Comparison of ENCODE assay signal across 2 cellular contexts in the genomic region with DNA sequence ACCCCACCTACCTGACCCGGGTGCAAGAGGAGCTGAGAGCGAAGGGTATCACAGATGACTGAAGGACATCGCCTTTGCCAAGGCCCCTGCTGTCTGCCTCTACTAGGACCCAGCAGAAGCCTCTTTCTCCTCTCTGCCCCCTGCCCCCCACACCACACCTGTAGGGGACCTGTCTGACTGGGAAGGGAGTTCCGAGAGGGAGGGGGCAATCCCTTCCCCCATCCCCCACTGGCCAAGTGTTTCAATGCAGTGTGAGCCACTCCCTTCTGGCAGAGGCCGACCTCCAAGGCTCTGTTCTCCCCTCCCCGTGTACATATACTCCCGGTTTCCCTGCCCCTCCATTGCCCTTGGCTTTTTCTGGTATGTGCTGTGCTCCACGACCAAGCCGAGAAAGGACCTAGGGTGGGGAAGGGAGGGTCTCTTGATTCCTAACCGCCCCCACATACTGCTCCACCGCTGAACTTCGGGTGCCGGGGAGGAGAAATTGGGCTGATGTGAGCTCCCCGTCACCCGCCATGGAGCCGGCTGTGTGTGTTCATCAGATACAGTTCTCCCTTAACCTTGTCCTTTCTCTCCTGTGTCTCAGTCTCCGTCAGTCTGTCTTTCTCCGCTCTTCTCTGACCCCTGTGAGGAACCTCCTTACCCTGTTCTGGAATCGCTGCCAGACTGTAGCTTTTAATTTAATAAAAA.
TF ChIP-seq lines count a peak whose summit lies in the region.

No MANE protein-coding gene starts in this region.

TF ChIP-seq in IMR-90, 13 proteins besides CTCF, POLR2A, EP300 and RAD21:
- TF ChIP-seq, protein P1, sequence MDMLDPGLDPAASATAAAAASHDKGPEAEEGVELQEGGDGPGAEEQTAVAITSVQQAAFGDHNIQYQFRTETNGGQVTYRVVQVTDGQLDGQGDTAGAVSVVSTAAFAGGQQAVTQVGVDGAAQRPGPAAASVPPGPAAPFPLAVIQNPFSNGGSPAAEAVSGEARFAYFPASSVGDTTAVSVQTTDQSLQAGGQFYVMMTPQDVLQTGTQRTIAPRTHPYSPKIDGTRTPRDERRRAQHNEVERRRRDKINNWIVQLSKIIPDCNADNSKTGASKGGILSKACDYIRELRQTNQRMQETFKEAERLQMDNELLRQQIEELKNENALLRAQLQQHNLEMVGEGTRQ (IDR thresholded peaks at IDR 0.05; ENCODE audit: low read depth, low read length): no peak
- TF ChIP-seq BHLHE40 (IDR thresholded peaks at IDR 0.05; ENCODE audit: low read depth, low read length) (no peak), CEBPB (IDR thresholded peaks at IDR 0.05; ENCODE audit: low read depth, low read length) (no peak), NFE2L2 (IDR thresholded peaks at IDR 0.05; ENCODE audit: low read depth, low read length) (no peak), SMC3 (IDR thresholded peaks at IDR 0.05; ENCODE audit: low read depth, low read length) (no peak), MXI1 (IDR thresholded peaks at IDR 0.05; ENCODE audit: borderline replicate concordance, low read depth, low read length) (no peak), MAZ (IDR thresholded peaks at IDR 0.05; ENCODE audit: borderline replicate concordance, low read depth, low read length) (no peak), FOS (IDR thresholded peaks at IDR 0.05; ENCODE audit: low read depth, low read length) (no peak), RCOR1 (IDR thresholded peaks at IDR 0.05; ENCODE audit: insufficient replicate concordance, low read length) (no peak)

TF ChIP-seq in H1, 55 proteins besides CTCF, POLR2A, EP300 and RAD21:
- TF ChIP-seq ASH2L (IDR thresholded peaks at IDR 0.05; ENCODE audit: low read length) (peak; percentile 37), SP2 (IDR thresholded peaks at IDR 0.05; ENCODE audit: low read length) (no peak), HDAC6 (IDR thresholded peaks at IDR 0.05; ENCODE audit: low read depth, low read length) (no peak), TCF12 (IDR thresholded peaks at IDR 0.05; ENCODE audit: low read depth, low read length) (0 out of 2 replicates have a peak, but pooled peaks have one; percentile 38), TAF1 (IDR thresholded peaks at IDR 0.05; ENCODE audit: low read depth, low read length) (no peak), SUZ12 (IDR thresholded peaks at IDR 0.05; ENCODE audit: low read length) (no peak), EGR1 (IDR thresholded peaks at IDR 0.05; ENCODE audit: borderline replicate concordance, low read depth, low read length) (peak; percentile 28; the same call in 1 of the 2 replicates), KDM4A (IDR thresholded peaks at IDR 0.05; ENCODE audit: low read depth, low read length, severe bottlenecking) (peak; percentile 14), NRF1 (IDR thresholded peaks at IDR 0.05; ENCODE audit: low read depth, low read length) (no peak), MAFK (IDR thresholded peaks at IDR 0.05; ENCODE audit: low read depth, low read length) (no peak), SIRT6 (IDR thresholded peaks at IDR 0.05; ENCODE audit: low read length) (no peak), EZH2 (IDR thresholded peaks at IDR 0.05; ENCODE audit: low read depth, low read length, severe bottlenecking) (peak; percentile 26), BCL11A (IDR thresholded peaks at IDR 0.05; ENCODE audit: low read depth in 2 of 2, low read length in 2 of 2) (no peak), FOSL1 (IDR thresholded peaks at IDR 0.05; ENCODE audit: insufficient read depth, low read depth, low read length) (peak; percentile 81; the same call in 1 of the 2 replicates), SIN3A (conservative IDR thresholded peaks at IDR 0.05 in 1 of 2, IDR thresholded peaks at IDR 0.05 in 1 of 2; ENCODE audit: low read depth in 1 of 2, low read length in 2 of 2) (0 out of 4 replicates have a peak, but pooled peaks of 1 of the 2 experiments have one; percentile 69), CBX5 (IDR thresholded peaks at IDR 0.05; ENCODE audit: low read depth, low read length) (no peak), CREB1 (IDR thresholded peaks at IDR 0.05) (no peak), NANOG (IDR thresholded peaks at IDR 0.05; ENCODE audit: insufficient read depth, low read depth, low read length, poor library complexity, severe bottlenecking) (no peak), SP1 (IDR thresholded peaks at IDR 0.05; ENCODE audit: low read depth, low read length) (peak; percentile 71; the same call in 1 of the 2 replicates), KDM5A (IDR thresholded peaks at IDR 0.05; ENCODE audit: low read length) (no peak)
